In the genomic region with DNA sequence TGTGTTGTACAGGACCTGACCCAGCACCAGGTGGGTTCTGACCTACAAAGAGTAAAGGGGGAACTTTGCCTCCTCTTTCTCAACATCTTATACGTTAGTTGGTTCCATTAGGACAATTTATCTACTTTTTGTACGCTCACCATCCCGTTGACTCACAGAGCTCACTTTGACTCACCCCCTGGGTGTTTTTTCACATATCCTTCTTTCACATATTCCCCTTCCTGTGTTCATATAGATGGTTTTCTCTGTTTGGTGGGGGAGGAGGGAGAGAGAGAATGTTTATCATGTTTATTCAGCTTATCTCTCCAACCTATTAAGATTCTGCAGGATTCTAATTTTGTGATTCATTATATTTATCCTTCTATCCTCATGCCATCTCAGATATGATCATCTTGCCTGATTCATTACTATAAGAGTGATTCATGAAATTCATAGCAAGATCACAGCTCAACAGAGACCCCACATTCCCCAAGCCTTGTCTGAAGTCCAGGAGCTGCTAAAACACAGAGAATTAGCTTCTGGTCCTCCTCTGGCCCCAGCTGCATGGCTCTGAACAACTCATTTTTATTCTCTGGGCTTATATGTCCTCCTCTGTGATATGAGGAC, we compare ENCODE assay signal across 12 cellular contexts. TPM values are rescaled to one million over a fixed set of nuclear protein-coding genes. Genes with fewer than 3 reads are reported as not detected.
DNase-seq lines count a peak whose midpoint lies in the region; ATAC-seq and TF ChIP-seq lines count a peak whose summit lies in the region.
"Had no signal": no experiment of that assay in that cellular context is flagged by ENCODE, and none has a peak within 500 bp of the region (broad histone marks: within the 10 kb centered on the region; RNA-seq: fewer than 3 reads in every experiment).

No MANE protein-coding gene starts in this region.

- peak overlapping the region; percentile 99 to 100 (median 100) for H3K27ac Mint-ChIP-seq in CD4-positive, alpha-beta memory T cell
- H3K27ac Mint-ChIP-seq in T-helper 2 cell treated with Interferon-gamma antibody and Interleukin-4, amounts not matched to agents 5 μg/mL and 100 μg/mL, for 36 hours = peak overlapping the region; percentile 99

- peak overlapping the region in 1 of 2 donors; percentile 49 for H3K4me3 ChIP-seq in CD4-positive, alpha-beta memory T cell (ENCODE audit: low read length in 2 of 2)
- H3K4me3 ChIP-seq in GM23248 (no peak overlapping the region), fibroblast of pulmonary artery (replicated peaks; ENCODE audit: low read depth, low read length) (no peak overlapping the region)
- H3K4me3 ChIP-seq: sigmoid colon had no signal

- H3K79me2 ChIP-seq in GM23248 (ENCODE audit: insufficient read depth) = no peaks in the 10 kb centered on the region

- 40 to 41% methylated on average over 3 of the region's 3 CpGs for WGBS in GM23248 (ENCODE audit: low coverage in 1 of 2, low lambda C conversion rate in 2 of 2, missing lambda C conversion rate in 2 of 2), 2 experiments

- no peak overlapping the region for H2AFZ ChIP-seq in GM23248

- no peaks in the 10 kb centered on the region for H3K27me3 Mint-ChIP-seq in CD4-positive, alpha-beta memory T cell
- no peaks in the 10 kb centered on the region for H3K27me3 Mint-ChIP-seq in T-helper 2 cell treated with Interferon-gamma antibody and Interleukin-4, amounts not matched to agents 5 μg/mL and 100 μg/mL, for 36 hours (ENCODE audit: low read depth)

- in situ Hi-C loops in GM23248 (cut with MboI) = no loop called here

- H3K4me1 Mint-ChIP-seq in CD4-positive, alpha-beta memory T cell = peaks cover 73 to 99% (median 92%) of the 10 kb centered on the region in 4 donors
- H3K4me1 Mint-ChIP-seq in T-helper 2 cell treated with Interferon-gamma antibody and Interleukin-4, amounts not matched to agents 5 μg/mL and 100 μg/mL, for 36 hours (ENCODE audit: low read depth) = peaks cover 88% of the 10 kb centered on the region

- no peaks in the 10 kb centered on the region for H3K27me3 ChIP-seq in CD4-positive, alpha-beta memory T cell (ENCODE audit: insufficient read depth, low read length)
- peaks cover 12% of the 10 kb centered on the region for H3K27me3 ChIP-seq in GM23248 (replicated peaks; ENCODE audit: insufficient read depth)

- H4K20me1 ChIP-seq in GM23248 (ENCODE audit: insufficient read depth) = no peaks in the 10 kb centered on the region

- POLR2A ChIA-PET in CD4-positive, alpha-beta memory T cell (lab: Charles Lee; ENCODE audit: partially characterized antibody) = interaction anchor here (0.6 to 31.0 kb wide), 85 partner anchors 0 to 601 kb away, joined by 3 to 6843 read pairs (median 7); a partner anchor contains a TSS

- H3K4me2 ChIP-seq in GM23248 (ENCODE audit: unreplicated experiment) = no peak overlapping the region

- intact Hi-C loops in CD4-positive, alpha-beta memory T cell (cut with micrococcal nuclease) = loop anchor here (1.0 kb wide), 2 partner anchors 10 to 23 kb away; no protein-coding TSS in a partner anchor

- H3K4me1 ChIP-seq in CD4-positive, alpha-beta memory T cell (ENCODE audit: insufficient read depth, low read length) = peaks cover 97% of the 10 kb centered on the region
- peaks cover 6% of the 10 kb centered on the region for H3K4me1 ChIP-seq in GM23248 (ENCODE audit: insufficient read depth)
- H3K4me1 ChIP-seq: sigmoid colon had no signal

- TF ChIP-seq CTCF in fibroblast of pulmonary artery (IDR thresholded peaks at IDR 0.05; ENCODE audit: low read length, missing control alignments) = no peak

- ATAC-seq in GM19023 (IDR thresholded peaks at IDR 0.05; ENCODE audit: unreplicated experiment) (no peak), HG03139 (IDR thresholded peaks at IDR 0.05; ENCODE audit: unreplicated experiment) (no peak)
- ATAC-seq: HCT116 had no signal

- no peaks in the 10 kb centered on the region for H3K9me3 ChIP-seq in CD4-positive, alpha-beta memory T cell (ENCODE audit: control insufficient read depth in 1 of 2, low read length in 2 of 2)
- H3K9me3 ChIP-seq in GM23248 (ENCODE audit: low read depth) = no peaks in the 10 kb centered on the region
- H3K9me3 ChIP-seq: sigmoid colon had no signal

- peak; percentile 58 to 83 (median 63) for DNase-seq in CD4-positive, alpha-beta memory T cell
- DNase-seq in GM23248 = peak; percentile 30
- peak; percentile 71 for DNase-seq in T-helper 2 cell treated with Interferon-gamma antibody and Interleukin-4, amounts not matched to agents 5 μg/mL and 100 μg/mL, for 36 hours (ENCODE audit: low spot score)
- peak; percentile 20 for DNase-seq in fibroblast of pulmonary artery (ENCODE audit: low read depth)
- no peak for DNase-seq in retina
- DNase-seq in NCI-H748 treated with DMSO at 0.1 percent for 48 hours (lab: John Stamatoyannopoulos, UW) = no peak
- DNase-seq: COR-L47, NCI-H446 treated with DMSO at 0.1 percent for 48 hours, sigmoid colon had no signal

- peaks cover 9% of the 10 kb centered on the region for H3K36me3 ChIP-seq in CD4-positive, alpha-beta memory T cell (ENCODE audit: insufficient read depth, low read length)
- H3K36me3 ChIP-seq in GM23248 (ENCODE audit: low read depth) = no peaks in the 10 kb centered on the region
- H3K36me3 ChIP-seq: sigmoid colon had no signal

- peaks cover 21 to 26% of the 10 kb centered on the region in 2 donors for H3K36me3 Mint-ChIP-seq in CD4-positive, alpha-beta memory T cell
- H3K36me3 Mint-ChIP-seq in T-helper 2 cell treated with Interferon-gamma antibody and Interleukin-4, amounts not matched to agents 5 μg/mL and 100 μg/mL, for 36 hours (ENCODE audit: low read depth) = peaks cover 29% of the 10 kb centered on the region

- H3K9me2 ChIP-seq in GM23248 (ENCODE audit: insufficient read depth) = no peaks in the 10 kb centered on the region

- CTCF ChIA-PET in CD4-positive, alpha-beta memory T cell (lab: Charles Lee; ENCODE audit: partially characterized antibody) = interaction anchor here (0.6 to 16.1 kb wide), 15 partner anchors 11 to 504 kb away, joined by 3 to 623 read pairs (median 4); no protein-coding TSS in a partner anchor

- H3K27ac ChIP-seq in CD4-positive, alpha-beta memory T cell (ENCODE audit: low read depth, low read length) = peak overlapping the region; percentile 99
- H3K27ac ChIP-seq in GM23248 = no peak overlapping the region
- H3K27ac ChIP-seq: sigmoid colon had no signal

- peaks cover 0 to 4% (median 0%) of the 10 kb centered on the region in 8 donors for H3K9me3 Mint-ChIP-seq in CD4-positive, alpha-beta memory T cell
- no peaks in the 10 kb centered on the region for H3K9me3 Mint-ChIP-seq in T-helper 2 cell treated with Interferon-gamma antibody and Interleukin-4, amounts not matched to agents 5 μg/mL and 100 μg/mL, for 36 hours

- peaks cover 15% of the 10 kb centered on the region for H3F3A ChIP-seq in GM23248 (ENCODE audit: insufficient read depth)

- H3K9ac ChIP-seq in GM23248 = no peak overlapping the region

- peak overlapping the region; percentile 50 to 99 (median 86) for H3K4me3 Mint-ChIP-seq in CD4-positive, alpha-beta memory T cell
- peak overlapping the region; percentile 78 for H3K4me3 Mint-ChIP-seq in T-helper 2 cell treated with Interferon-gamma antibody and Interleukin-4, amounts not matched to agents 5 μg/mL and 100 μg/mL, for 36 hours

RNA-seq across cellular contexts. Expression of a gene that starts 37.2 kb away (rescaled TPM):
- not detected for total RNA-seq in CD4-positive, alpha-beta memory T cell
- not detected for polyA plus RNA-seq in CD4-positive, alpha-beta memory T cell
- not detected in 2 replicates for total RNA-seq in GM23248 (2014; rRNA removed; shearing (Covaris generic))
- polyA plus RNA-seq in GM23248 (2016; fragmentation: Nextera tagmentation; extraction: Ambion mirVana) = not detected in 2 replicates
- total RNA-seq: sigmoid colon had no signal

RNA-seq across cellular contexts. Expression of a gene that starts 46.9 kb away (rescaled TPM):
- 10 to 100 TPM; 48.4 to 65.0 TPM for total RNA-seq in CD4-positive, alpha-beta memory T cell
- polyA plus RNA-seq in CD4-positive, alpha-beta memory T cell = 10 to 100 TPM; 14.2 to 27.4 TPM
- 0.11 and 0.13 TPM in 2 replicates for total RNA-seq in GM23248 (2014; rRNA removed; shearing (Covaris generic))
- 0.98 and 1.2 TPM in 2 replicates for polyA plus RNA-seq in GM23248 (2016; fragmentation: Nextera tagmentation; extraction: Ambion mirVana)

RNA-seq across cellular contexts. Expression of a gene that starts 58.7 kb away (rescaled TPM):
- under 1 TPM in 1 of 2 experiments, not detected in 1; 0.44 TPM for total RNA-seq in CD4-positive, alpha-beta memory T cell
- not detected for polyA plus RNA-seq in CD4-positive, alpha-beta memory T cell
- total RNA-seq in GM23248 (2014; rRNA removed; shearing (Covaris generic)) = not detected in 2 replicates
- not detected in 2 replicates for polyA plus RNA-seq in GM23248 (2016; fragmentation: Nextera tagmentation; extraction: Ambion mirVana)
- total RNA-seq: sigmoid colon had no signal

Comparison
In these comparisons a context has a peak if more than half of its experiments do, and no peak if none do; other contexts are left out.
1. DNase-seq: peak in CD4-positive, alpha-beta memory T cell (5 of 5), GM23248 (single experiment), T-helper 2 cell treated with Interferon-gamma antibody and Interleukin-4, amounts not matched to agents 5 μg/mL and 100 μg/mL, for 36 hours (single experiment) and fibroblast of pulmonary artery (single experiment); none in retina (single experiment) and NCI-H748 treated with DMSO at 0.1 percent for 48 hours (single experiment).
2. RNA of a gene that starts 46.9 kb away (total RNA-seq): 48.4 to 65.0 TPM in CD4-positive, alpha-beta memory T cell; 0.11 to 0.13 TPM in GM23248; every median in the first group is over 10 times any median in the second.